Comparison of ENCODE assay signal across 34 cellular contexts in genomic region chr12:120190386-120190785, GRCh38.
"Had no signal": no experiment of that assay in that cellular context is flagged by ENCODE, and none has a peak within 500 bp of the region (broad histone marks: within the 10 kb centered on the region; RNA-seq: fewer than 3 reads in every experiment).

No MANE protein-coding gene starts in this region.

- H3K4me3 Mint-ChIP-seq: activated B cell treated with CpG ODN at 0.5 μM for 24 hours; activated CD8-positive, alpha-beta T cell treated with anti-CD3 and anti-CD28 coated beads for 36 hours; activated naive CD4-positive, alpha-beta T cell treated with anti-CD3 and anti-CD28 coated beads for 36 hours; activated naive CD4-positive, alpha-beta T cell treated with anti-CD3 and anti-CD28 coated beads, Interleukin-2, amount 50 U/mL, for 24 hours; activated naive CD8-positive, alpha-beta T cell treated with anti-CD3 and anti-CD28 coated beads, Interleukin-2, amount 10 ng/mL, durations not matched to agents 7 days and 5 days; effector memory CD8-positive, alpha-beta T cell; T-helper 17 cell; T-helper 2 cell treated with Interferon-gamma antibody and Interleukin-4, amounts not matched to agents 5 μg/mL and 100 μg/mL, for 36 hours had no signal

- H3K27ac Mint-ChIP-seq: activated B cell treated with CpG ODN at 0.5 μM for 24 hours; activated CD8-positive, alpha-beta T cell treated with anti-CD3 and anti-CD28 coated beads for 36 hours; activated naive CD4-positive, alpha-beta T cell treated with anti-CD3 and anti-CD28 coated beads for 36 hours; activated naive CD8-positive, alpha-beta T cell treated with anti-CD3 and anti-CD28 coated beads, Interleukin-2, amount 10 ng/mL, durations not matched to agents 7 days and 5 days; activated T-helper 1 cell treated with anti-CD3 and anti-CD28 coated beads, Interleukin-12 subunit alpha, Interleukin-12 subunit beta, Interleukin-2, Interleukin-4 antibody, amounts not matched to agents 30 ng/mL and 10 ng/mL and 1 ng/mL, durations not matched to agents 14 hours and 24 hours and 36 hours; activated T-helper 2 cell treated with anti-CD3 and anti-CD28 coated beads, Interferon-gamma antibody, Interleukin-2, Interleukin-4, amounts not matched to agents 10 μg/mL and 5 μg/mL and 100 μg/mL, durations not matched to agents 14 hours and 24 hours and 36 hours; effector memory CD8-positive, alpha-beta T cell; T-helper 17 cell; T-helper 2 cell treated with Interferon-gamma antibody and Interleukin-4, amounts not matched to agents 5 μg/mL and 100 μg/mL, for 36 hours had no signal

- H3K27ac ChIP-seq: brain microvascular endothelial cell, esophagus muscularis mucosa, foreskin keratinocyte, gastrocnemius medialis, heart right ventricle, hepatocyte, WERI-Rb-1 had no signal

- H3K9me3 Mint-ChIP-seq: activated B cell treated with CpG ODN at 0.5 μM for 24 hours; activated CD8-positive, alpha-beta T cell treated with anti-CD3 and anti-CD28 coated beads for 36 hours; activated naive CD4-positive, alpha-beta T cell treated with anti-CD3 and anti-CD28 coated beads for 36 hours; activated naive CD4-positive, alpha-beta T cell treated with anti-CD3 and anti-CD28 coated beads, Interleukin-2, amount 50 U/mL, for 24 hours; activated naive CD8-positive, alpha-beta T cell treated with anti-CD3 and anti-CD28 coated beads, Interleukin-2, amount 10 ng/mL, durations not matched to agents 7 days and 5 days; activated T-cell treated with anti-CD3 and anti-CD28 coated beads, Interleukin-2, amount 50 U/mL, for 24 hours; activated T-helper 1 cell treated with anti-CD3 and anti-CD28 coated beads, Interleukin-12 subunit alpha, Interleukin-12 subunit beta, Interleukin-2, Interleukin-4 antibody, amounts not matched to agents 30 ng/mL and 10 ng/mL and 1 ng/mL, durations not matched to agents 14 hours and 24 hours and 36 hours; activated T-helper 2 cell treated with anti-CD3 and anti-CD28 coated beads, Interferon-gamma antibody, Interleukin-2, Interleukin-4, amounts not matched to agents 10 μg/mL and 5 μg/mL and 100 μg/mL, durations not matched to agents 14 hours and 24 hours and 36 hours; effector memory CD8-positive, alpha-beta T cell; T-helper 2 cell treated with Interferon-gamma antibody and Interleukin-4, amounts not matched to agents 5 μg/mL and 100 μg/mL, for 36 hours had no signal

- H2AFZ ChIP-seq: hepatocyte had no signal

- H3K9me3 ChIP-seq: esophagus muscularis mucosa, gastrocnemius medialis, heart right ventricle had no signal

- H3K27me3 Mint-ChIP-seq: activated B cell treated with CpG ODN at 0.5 μM for 24 hours; activated CD8-positive, alpha-beta T cell treated with anti-CD3 and anti-CD28 coated beads for 36 hours; activated naive CD4-positive, alpha-beta T cell treated with anti-CD3 and anti-CD28 coated beads, Interleukin-2, amount 50 U/mL, for 24 hours; activated naive CD8-positive, alpha-beta T cell treated with anti-CD3 and anti-CD28 coated beads, Interleukin-2, amount 10 ng/mL, durations not matched to agents 7 days and 5 days; activated T-cell treated with anti-CD3 and anti-CD28 coated beads, Interleukin-2, amount 50 U/mL, for 24 hours; effector memory CD8-positive, alpha-beta T cell; T-helper 17 cell had no signal

- ATAC-seq: activated CD4-positive, CD25-positive, alpha-beta regulatory T cell treated with anti-CD3 and anti-CD28 coated beads, Interleukin-2, amount 50 U/mL, for 24 hours; activated CD8-positive, alpha-beta T cell treated with anti-CD3 and anti-CD28 coated beads for 36 hours; effector memory CD8-positive, alpha-beta T cell; foreskin keratinocyte; gastrocnemius medialis; heart right ventricle; T-helper 17 cell had no signal

- H3K4me3 ChIP-seq: esophagus muscularis mucosa, gastrocnemius medialis, heart right ventricle, hepatocyte had no signal

- DNase-seq: activated B cell treated with CpG ODN at 0.5 μM for 24 hours; activated CD4-positive, alpha-beta T cell treated with anti-CD3 and anti-CD28 coated beads for 48 hours; activated CD4-positive, alpha-beta T cell treated with anti-CD3 and anti-CD28 coated beads, Interleukin-2, amount 50 U/mL, for 1 hour; activated CD4-positive, alpha-beta T cell treated with anti-CD3 and anti-CD28 coated beads, Interleukin-2, amount 50 U/mL, for 48 hours; activated CD8-positive, alpha-beta memory T cell treated with anti-CD3 and anti-CD28 coated beads, Interleukin-2, amount 50 U/mL, for 48 hours; activated CD8-positive, alpha-beta T cell treated with anti-CD3 and anti-CD28 coated beads for 36 hours; activated effector memory CD4-positive, alpha-beta T cell treated with anti-CD3 and anti-CD28 coated beads, Interleukin-2, amount 50 U/mL, for 16 hours; activated naive CD4-positive, alpha-beta T cell treated with anti-CD3 and anti-CD28 coated beads for 36 hours; activated naive CD8-positive, alpha-beta T cell treated with anti-CD3 and anti-CD28 coated beads, Interleukin-2, amount 10 ng/mL, durations not matched to agents 7 days and 5 days; activated T-cell treated with anti-CD3 and anti-CD28 coated beads for 4 hours; activated T-cell treated with anti-CD3 and anti-CD28 coated beads, Interleukin-2, amount 50 U/mL, for 24 hours; amniotic stem cell; anterior cingulate cortex; brain microvascular endothelial cell; cortex of kidney; dermis blood vessel endothelial cell; effector CD4-positive, alpha-beta T cell; effector memory CD8-positive, alpha-beta T cell; erythroblast; foreskin keratinocyte; gastrocnemius medialis; glutamatergic neuron; heart right ventricle; T-helper 1 cell; T-helper 17 cell; T1000; WERI-Rb-1 had no signal

- H3K27me3 ChIP-seq: brain microvascular endothelial cell, esophagus muscularis mucosa, foreskin keratinocyte, gastrocnemius medialis, heart right ventricle, hepatocyte had no signal

- H3K4me2 ChIP-seq: hepatocyte had no signal

- H3K4me1 ChIP-seq: foreskin keratinocyte had no signal
